In the genomic region with DNA sequence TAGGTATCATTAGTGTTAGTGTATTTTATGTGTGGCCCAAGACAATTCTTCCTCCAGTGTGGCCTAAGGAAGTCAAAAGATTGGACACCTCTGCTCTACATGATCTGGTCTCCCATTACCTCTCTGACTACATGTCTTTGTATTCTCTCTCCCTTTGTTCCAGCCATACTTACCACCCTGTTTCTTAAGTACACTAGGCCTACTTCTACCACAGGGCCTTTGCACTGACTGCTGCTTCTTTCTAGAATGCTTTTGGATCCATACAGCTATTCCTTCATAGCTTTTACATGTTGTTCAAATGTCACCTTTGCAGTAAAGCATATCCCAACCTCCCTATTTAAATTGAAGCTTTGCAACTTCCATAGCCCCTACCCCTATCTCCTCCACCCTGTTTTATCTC, we compare ENCODE assay signal across 11 cellular contexts.
"Had no signal": no experiment of that assay in that cellular context is flagged by ENCODE, and none has a peak within 500 bp of the region (broad histone marks: within the 10 kb centered on the region; RNA-seq: fewer than 3 reads in every experiment).

No MANE protein-coding gene starts in this region.

- H3K9me3 ChIP-seq: HAP-1 had no signal

- H2AFZ ChIP-seq: GM23248, GM23338 had no signal

- H3K4me2 ChIP-seq: GM23338 had no signal

- FAIRE-seq: H1, H54 had no signal

- H3K36me3 ChIP-seq: HAP-1 had no signal

- H3K27ac Mint-ChIP-seq: GM23338, H9, HFFc6 had no signal

- H3K4me3 Mint-ChIP-seq: GM23338, H9, HFFc6 had no signal

- ATAC-seq: GM23338, HCT116 had no signal

- H3K9ac ChIP-seq: GM23248 had no signal

- H3K27ac ChIP-seq: GM23248 had no signal

- DNase-seq: GM23248, GOT3, H7, H9, HCEC 1CT, HFFc6 had no signal

- H3K9me3 Mint-ChIP-seq: GM23338, H9, HFFc6 had no signal

- H3K4me3 ChIP-seq: GM23248, GM23338, HAP-1 had no signal
